Comparison of ENCODE assay signal across 9 cellular contexts in the genomic region with DNA sequence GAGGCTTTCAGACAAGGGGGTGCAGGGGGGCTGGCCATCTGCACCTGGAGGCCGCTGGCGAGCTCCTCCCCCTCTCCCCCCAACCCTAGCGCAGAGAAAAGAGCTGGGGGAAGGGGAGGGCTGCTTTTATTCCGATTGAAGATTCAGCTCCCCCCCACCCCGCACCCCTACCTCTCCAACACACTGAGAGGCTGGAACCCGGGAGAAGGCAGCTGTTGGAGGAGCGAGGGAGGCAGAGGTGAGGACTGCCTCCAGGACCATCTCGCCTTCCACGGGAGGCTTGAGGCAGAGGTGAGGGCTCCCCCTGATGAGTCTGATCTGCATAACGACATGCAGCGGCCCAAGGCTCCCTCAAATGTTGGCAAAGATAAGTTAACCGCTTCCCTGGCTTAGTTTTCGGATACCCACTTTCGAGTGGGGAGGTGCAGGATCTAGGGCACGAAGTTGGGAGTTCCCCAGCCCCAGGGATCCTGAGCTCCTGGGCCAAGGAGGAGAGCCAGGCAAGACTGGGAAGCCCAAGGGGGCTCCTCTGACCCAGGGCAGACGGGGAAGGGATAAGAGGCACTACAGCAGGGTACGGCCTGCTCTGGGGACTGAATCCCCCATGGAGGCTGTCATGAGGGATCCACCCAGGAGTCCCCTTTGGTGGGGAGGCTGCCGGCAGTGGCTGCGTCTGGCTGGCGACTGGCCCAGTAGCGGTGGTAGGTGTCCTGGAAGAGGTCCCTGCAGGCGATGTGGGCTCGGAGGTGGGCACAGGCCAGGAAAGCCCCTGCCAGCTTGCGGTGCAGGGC. TPM values are rescaled to one million over a fixed set of nuclear protein-coding genes. Genes with fewer than 3 reads are reported as not detected.
DNase-seq lines count a peak whose midpoint lies in the region; ATAC-seq, FAIRE-seq and TF ChIP-seq lines count a peak whose summit lies in the region.
"Had no signal": no experiment of that assay in that cellular context is flagged by ENCODE, and none has a peak within 500 bp of the region (broad histone marks: within the 10 kb centered on the region; RNA-seq: fewer than 3 reads in every experiment).

No MANE protein-coding gene starts in this region.

- peaks cover 27 to 45% (median 38%) of the 10 kb centered on the region in 10 experiments for H3K4me1 ChIP-seq in BLaER1 treated with 17β-estradiol and CSF1 and Interleukin-3, amounts not matched to agents 10 nM and 100 nM
- peaks cover 17% of the 10 kb centered on the region for H3K4me1 ChIP-seq in IMR-90 (ENCODE audit: control insufficient read depth, insufficient read depth, low read length)
- H3K4me1 ChIP-seq in ascending aorta: peaks cover 6 to 24% of the 10 kb centered on the region in 2 donors
- H3K4me1 ChIP-seq in mucosa of stomach (ENCODE audit: control insufficient read depth, insufficient read depth, low read length): peaks cover 26% of the 10 kb centered on the region

- H3K79me1 ChIP-seq in IMR-90 (ENCODE audit: low read depth in 1 of 2, low read length in 2 of 2): peaks cover 19 to 39% of the 10 kb centered on the region in 2 experiments

- peak overlapping the region; percentile 9 for H2BK20ac ChIP-seq in IMR-90 (ENCODE audit: low read depth, low read length)

- H3K36me3 ChIP-seq in BLaER1 treated with 17β-estradiol and CSF1 and Interleukin-3, amounts not matched to agents 10 nM and 100 nM: peaks cover 0 to 37% (median 13%) of the 10 kb centered on the region in 11 experiments; a peak in 16 of 22 replicates
- H3K36me3 ChIP-seq in IMR-90 (ENCODE audit: control insufficient read depth, insufficient read depth, low read length): peaks cover 28% of the 10 kb centered on the region
- H3K36me3 ChIP-seq in ascending aorta: peaks cover 11 to 23% of the 10 kb centered on the region in 2 donors
- H3K36me3 ChIP-seq in mucosa of stomach (ENCODE audit: control insufficient read depth, insufficient read depth, low read length): peaks cover 8% of the 10 kb centered on the region

- POLR2A ChIA-PET in IMR-90 (lab: Charles Lee; ENCODE audit: unreplicated experiment): interaction anchor here (0.7 kb wide), 1 partner anchor 206 kb away, joined by 3 read pairs; no protein-coding TSS in a partner anchor

- peak overlapping the region in 10 of 11 experiments; percentile 69 to 93 (median 85); a peak in 20 of 22 replicates for H3K27ac ChIP-seq in BLaER1 treated with 17β-estradiol and CSF1 and Interleukin-3, amounts not matched to agents 10 nM and 100 nM
- H3K27ac ChIP-seq in IMR-90 (ENCODE audit: insufficient read depth, low read length): peak overlapping the region; percentile 90; the same call in 1 of the 2 replicates
- H3K27ac ChIP-seq in ascending aorta: peak overlapping the region; percentile 89 to 93

- H3K14ac ChIP-seq in IMR-90 (replicated peaks; ENCODE audit: low read depth, low read length): no peak overlapping the region

- H3K4ac ChIP-seq in IMR-90 (ENCODE audit: low read depth, low read length): peak overlapping the region; percentile 99

- H3K27me3 ChIP-seq in BLaER1 treated with 17β-estradiol and CSF1 and Interleukin-3, amounts not matched to agents 10 nM and 100 nM: no peaks in the 10 kb centered on the region
- no peaks in the 10 kb centered on the region for H3K27me3 ChIP-seq in IMR-90 (ENCODE audit: control insufficient read depth, insufficient read depth, low read length)
- no peaks in the 10 kb centered on the region for H3K27me3 ChIP-seq in ascending aorta
- H3K27me3 ChIP-seq in mucosa of stomach (ENCODE audit: control insufficient read depth, insufficient read depth, low read length): no peaks in the 10 kb centered on the region

- TF ChIP-seq RAD21 in IMR-90 (IDR thresholded peaks at IDR 0.05; ENCODE audit: low read length): no peak

- no peak overlapping the region for H3K56ac ChIP-seq in IMR-90 (ENCODE audit: extremely low read depth, insufficient read depth, low read length)

- no TSS peak for BruUV-seq in IMR-90 (replicated peaks; lab: Mats Ljungman, UMichigan)

- H3K9me3 ChIP-seq in BLaER1 treated with 17β-estradiol and CSF1 and Interleukin-3, amounts not matched to agents 10 nM and 100 nM (replicated peaks in 1 of 11): no peaks in the 10 kb centered on the region
- H3K9me3 ChIP-seq in IMR-90 (ENCODE audit: control insufficient read depth, insufficient read depth, low read length): no peaks in the 10 kb centered on the region
- no peaks in the 10 kb centered on the region for H3K9me3 ChIP-seq in ascending aorta
- H3K9me3 ChIP-seq in mucosa of stomach (ENCODE audit: control insufficient read depth, low read length): no peaks in the 10 kb centered on the region

- H4K20me1 ChIP-seq in BLaER1 treated with 17β-estradiol and CSF1 and Interleukin-3, amounts not matched to agents 10 nM and 100 nM: peaks cover 0 to 20% (median 0%) of the 10 kb centered on the region in 11 experiments; a peak in 4 of 22 replicates
- peaks cover 27% of the 10 kb centered on the region for H4K20me1 ChIP-seq in IMR-90 (ENCODE audit: insufficient read depth, low read length)

- H3K4me2 ChIP-seq in BLaER1 treated with 17β-estradiol and CSF1 and Interleukin-3, amounts not matched to agents 10 nM and 100 nM: peak overlapping the region; percentile 91 to 100 (median 95)
- peak overlapping the region; percentile 78; the same call in 1 of the 2 replicates for H3K4me2 ChIP-seq in IMR-90 (ENCODE audit: low read depth, low read length)

- 0 out of 3 replicates have a peak overlapping the region, but pooled peaks have one; percentile 28 for H2BK15ac ChIP-seq in IMR-90 (ENCODE audit: low read depth, low read length)

- peak overlapping the region; percentile 54 to 80 (median 74); a peak in 14 of 20 replicates for H3K4me3 ChIP-seq in BLaER1 treated with 17β-estradiol and CSF1 and Interleukin-3, amounts not matched to agents 10 nM and 100 nM
- H3K4me3 ChIP-seq in IMR-90 (ENCODE audit: insufficient read depth, low read depth, low read length): no peak overlapping the region
- peak overlapping the region; percentile 84 to 86 for H3K4me3 ChIP-seq in ascending aorta
- H3K4me3 ChIP-seq in mucosa of stomach (ENCODE audit: low read length): no peak overlapping the region

- DNase-seq in IMR-90 (no peak), ascending aorta (ENCODE audit: low spot score in 2 of 2) (no peak), NOMO-1 treated with DMSO at 0.1 percent for 48 hours (lab: John Stamatoyannopoulos, UW; ENCODE audit: unreplicated experiment) (no peak), EL (no peak), GM12892 (ENCODE audit: insufficient read length) (no peak)

- H3K23ac ChIP-seq in IMR-90 (ENCODE audit: low read depth, low read length): 0 out of 2 replicates have a peak overlapping the region, but pooled peaks have one; percentile 17

- H2AFZ ChIP-seq in IMR-90 (replicated peaks; ENCODE audit: low read length, poor library complexity): peak overlapping the region; percentile 97

- peak overlapping the region; percentile 97 for H2AK9ac ChIP-seq in IMR-90 (replicated peaks; ENCODE audit: low read depth, low read length, poor library complexity)

- no peak overlapping the region for H4K5ac ChIP-seq in IMR-90 (ENCODE audit: low read depth, low read length)

- peaks cover 28% of the 10 kb centered on the region for H3K9me1 ChIP-seq in IMR-90 (ENCODE audit: insufficient read depth, low read length)

- dilution Hi-C loops in IMR-90 (cut with HindIII; ENCODE audit: low sequenced_read_pairs, unreplicated experiment): no loop called here

- H2AK5ac ChIP-seq in IMR-90 (ENCODE audit: low read depth, low read length): peak overlapping the region; percentile 71

- CTCF ChIA-PET in IMR-90 (lab: Yijun Ruan, JAX): no interaction called here

- peak overlapping the region; percentile 89 for H2BK5ac ChIP-seq in IMR-90 (ENCODE audit: low read depth, low read length, poor library complexity, severe bottlenecking)

- TF ChIP-seq POLR2A in IMR-90 (IDR thresholded peaks at IDR 0.05; ENCODE audit: low read depth, low read length) (no peak), GM12892 (IDR thresholded peaks at IDR 0.05; ENCODE audit: low read depth, low read length) (no peak)

- 76% methylated on average over 8 of the region's 24 CpGs; no CpG with 5 or more reads in 1 of the 2 experiments for WGBS in IMR-90 (ENCODE audit: extremely low coverage in 2 of 2, insufficient read length in 1 of 2), 2 experiments

- H4K91ac ChIP-seq in IMR-90 (ENCODE audit: insufficient read depth, low read depth, low read length): peak overlapping the region; percentile 89

- ATAC-seq in IMR-90 (ENCODE audit: low read depth) (no peak), GM18511 (IDR thresholded peaks at IDR 0.05; ENCODE audit: unreplicated experiment) (no peak)

- peak overlapping the region in 10 of 11 experiments; percentile 77 to 88 (median 86); a peak in 21 of 22 replicates for H3K9ac ChIP-seq in BLaER1 treated with 17β-estradiol and CSF1 and Interleukin-3, amounts not matched to agents 10 nM and 100 nM
- no peak overlapping the region for H3K9ac ChIP-seq in IMR-90 (ENCODE audit: low read depth, low read length)
- H3K9ac ChIP-seq in mucosa of stomach (ENCODE audit: low read length): peak overlapping the region; percentile 42

- no peak for FAIRE-seq in GM12892 (lab: Jason Lieb, UNC)
- FAIRE-seq: bronchial epithelial cell had no signal

- H2BK120ac ChIP-seq in IMR-90 (ENCODE audit: low read depth, low read length): peak overlapping the region; percentile 90

- TF ChIP-seq CTCF in IMR-90 (conservative IDR thresholded peaks at IDR 0.05; ENCODE audit: low read depth, low read length): no peak
- no peak for TF ChIP-seq CTCF in ascending aorta (IDR thresholded peaks at IDR 0.05)

- intact Hi-C loops in IMR-90 (cut with micrococcal nuclease) (loop anchor here (2.0 kb wide), 2 partner anchors 23 to 59 kb away; a partner anchor contains a TSS), ascending aorta (cut with DNase I) (loop anchor here (5.0 kb wide), 1 partner anchor 39 kb away; no protein-coding TSS in a partner anchor)

- in situ Hi-C loops in IMR-90 (cut with MboI; ENCODE audit: low sequenced_read_pairs): no loop called here

- no peak overlapping the region for H3K18ac ChIP-seq in IMR-90 (ENCODE audit: low read depth, low read length)

- H4K8ac ChIP-seq in IMR-90 (ENCODE audit: low read depth in 2 of 2, low read length in 2 of 2): peak overlapping the region; percentile 89 to 93; a peak in 2 of 4 replicates

RNA-seq across cellular contexts. Expression of a gene that starts 1.2 kb away (rescaled TPM):
- total RNA-seq in IMR-90 (2012; rRNA removed) (6.3 and 6.9 TPM in 2 replicates), ascending aorta (360 TPM)
- polyA plus RNA-seq in IMR-90 (2012; rRNA removed): 29.0 and 29.8 TPM in 2 replicates
- 45.8 and 88.1 TPM in 2 replicates for polyA plus RNA-seq in IMR-90 (2012; cell fraction: cytosol; rRNA removed)
- polyA plus RNA-seq in IMR-90 (2012; cell fraction: nucleus; rRNA removed; ENCODE audit: low replicate concordance): 107 and 168 TPM in 2 replicates
- 1.7 TPM for polyA plus RNA-seq in GM12892 (2012; ENCODE audit: missing spikeins)

RNA-seq across cellular contexts. Expression of a gene that starts 25.1 kb away (rescaled TPM):
- 14.2 and 14.9 TPM in 2 replicates for total RNA-seq in IMR-90 (2012; rRNA removed)
- polyA plus RNA-seq in IMR-90 (2012; rRNA removed): 23.2 and 23.5 TPM in 2 replicates
- 12.9 and 22.5 TPM in 2 replicates for polyA plus RNA-seq in IMR-90 (2012; cell fraction: cytosol; rRNA removed)
- 64.0 and 115 TPM in 2 replicates for polyA plus RNA-seq in IMR-90 (2012; cell fraction: nucleus; rRNA removed; ENCODE audit: low replicate concordance)
- 33.3 TPM for total RNA-seq in ascending aorta
- 11.3 TPM for polyA plus RNA-seq in GM12892 (2012; ENCODE audit: missing spikeins)

RNA-seq across cellular contexts. Expression of a gene that starts 25.3 kb away (rescaled TPM):
- total RNA-seq in IMR-90 (2012; rRNA removed): 7.7 and 8.6 TPM in 2 replicates
- polyA plus RNA-seq in IMR-90 (2012; rRNA removed): 8.6 and 9.4 TPM in 2 replicates
- polyA plus RNA-seq in IMR-90 (2012; cell fraction: cytosol; rRNA removed): 6.5 and 8.3 TPM in 2 replicates
- polyA plus RNA-seq in IMR-90 (2012; cell fraction: nucleus; rRNA removed; ENCODE audit: low replicate concordance): 6.8 and 11.6 TPM in 2 replicates
- total RNA-seq in ascending aorta: 60.7 TPM
- 3.3 TPM for polyA plus RNA-seq in GM12892 (2012; ENCODE audit: missing spikeins)

RNA-seq across cellular contexts. Expression of a gene that starts 58.7 kb away (rescaled TPM):
- total RNA-seq in IMR-90 (2012; rRNA removed) (0.28 and 0.54 TPM in 2 replicates), ascending aorta (8.3 TPM)
- 4.9 and 5.4 TPM in 2 replicates for polyA plus RNA-seq in IMR-90 (2012; rRNA removed)
- polyA plus RNA-seq in IMR-90 (2012; cell fraction: cytosol; rRNA removed): 4.2 and 5.8 TPM in 2 replicates
- polyA plus RNA-seq in IMR-90 (2012; cell fraction: nucleus; rRNA removed; ENCODE audit: low replicate concordance): 6.8 and 12.2 TPM in 2 replicates
- 9.3 TPM for polyA plus RNA-seq in GM12892 (2012; ENCODE audit: missing spikeins)

RNA-seq across cellular contexts. Expression of a gene that starts 59.4 kb away (rescaled TPM):
- total RNA-seq in IMR-90 (2012; rRNA removed) (28.3 and 30.3 TPM in 2 replicates), ascending aorta (154 TPM)
- polyA plus RNA-seq in IMR-90 (2012; rRNA removed): 81.3 and 158 TPM in 2 replicates
- 89.7 and 101 TPM in 2 replicates for polyA plus RNA-seq in IMR-90 (2012; cell fraction: cytosol; rRNA removed)
- 76.5 and 101 TPM in 2 replicates for polyA plus RNA-seq in IMR-90 (2012; cell fraction: nucleus; rRNA removed; ENCODE audit: low replicate concordance)
- polyA plus RNA-seq in GM12892 (2012; ENCODE audit: missing spikeins): 122 TPM

Comparison
In these comparisons a context has a peak if more than half of its experiments do, and no peak if none do; other contexts are left out.
1. H3K4me3 ChIP-seq: peak in BLaER1 treated with 17β-estradiol and CSF1 and Interleukin-3, amounts not matched to agents 10 nM and 100 nM (10 of 10) and ascending aorta (2 of 2); none in IMR-90 (single experiment) and mucosa of stomach (single experiment).
2. RNA of a gene that starts 1.2 kb away (total RNA-seq): 360 TPM in ascending aorta (single experiment); 6.3 to 6.9 TPM in IMR-90; every median in the first group is over 10 times any median in the second.
3. Peak in every context shown above with its lines, with median percentiles within 50 percentile points of each other: H3K27ac ChIP-seq.